9 cellular contexts compared by ENCODE assay signal in genomic region chr14:75911883-75912282, GRCh38.
A peak's percentile ranks its signal among the peaks of the same experiment; 100 is the strongest.
DNase-seq lines count a peak whose midpoint lies in the region; TF ChIP-seq lines count a peak whose summit lies in the region.
"Had no signal": no experiment of that assay in that cellular context is flagged by ENCODE, and none has a peak within 500 bp of the region (broad histone marks: within the 10 kb centered on the region; RNA-seq: fewer than 3 reads in every experiment).

No MANE protein-coding gene starts in this region.

- peak overlapping the region; percentile 68 for H3K27ac ChIP-seq in angular gyrus (ENCODE audit: low read depth, low read length)
- peak overlapping the region; percentile 36 for H3K27ac ChIP-seq in ectodermal cell (ENCODE audit: insufficient read depth, low read depth, low read length, poor library complexity, severe bottlenecking)

- H3K9me3 ChIP-seq in ectodermal cell (ENCODE audit: control insufficient read depth, low read length), result no peaks in the 10 kb centered on the region

- H3K27me3 ChIP-seq in ectodermal cell (ENCODE audit: control insufficient read depth, insufficient read depth, low read length, poor library complexity, severe bottlenecking), result no peaks in the 10 kb centered on the region

- 13 to 16% methylated on average over 7 of the region's 7 CpGs for WGBS in ectodermal cell, 2 experiments

- H3K4me1 ChIP-seq in ectodermal cell (ENCODE audit: control insufficient read depth, insufficient read depth, low read length), result peaks cover 13% of the 10 kb centered on the region

- DNase-seq in medulla oblongata (ENCODE audit: extremely low spot score), result peak; percentile 84
- peak; percentile 40 for DNase-seq in retinal pigment epithelial cell (ENCODE audit: low read depth)
- DNase-seq in stimulated activated naive CD4-positive, alpha-beta T cell (lab: John Stamatoyannopoulos, UW), result no peak
- DNase-seq in germinal center (ENCODE audit: low spot score), result no peak
- no peak for DNase-seq in KG1 (lab: John Stamatoyannopoulos, UW)
- DNase-seq: activated CD4-positive, alpha-beta T cell treated with anti-CD3 and anti-CD28 coated beads, Interleukin-2, amount 10 ng/mL, durations not matched to agents 7 days and 5 days; NCI-H524 treated with DMSO at 0.1 percent for 48 hours had no signal

- no peaks in the 10 kb centered on the region for H3K36me3 ChIP-seq in ectodermal cell (ENCODE audit: control insufficient read depth, insufficient read depth, low read length)

- TF ChIP-seq CTCF in retinal pigment epithelial cell (conservative IDR thresholded peaks at IDR 0.05; ENCODE audit: low read depth, low read length), result no peak

- H3K4me3 ChIP-seq in ectodermal cell (ENCODE audit: insufficient read depth, low read depth, low read length) (no peak overlapping the region), retinal pigment epithelial cell (ENCODE audit: low read length) (no peak overlapping the region)

Comparison
In these comparisons a context has a peak if more than half of its experiments do, and no peak if none do; other contexts are left out.
1. DNase-seq: peak in medulla oblongata (single experiment) and retinal pigment epithelial cell (single experiment); none in stimulated activated naive CD4-positive, alpha-beta T cell (0 of 6), germinal center (single experiment) and KG1 (single experiment).